ENCODE assay signal across 8 cellular contexts in the genomic region with DNA sequence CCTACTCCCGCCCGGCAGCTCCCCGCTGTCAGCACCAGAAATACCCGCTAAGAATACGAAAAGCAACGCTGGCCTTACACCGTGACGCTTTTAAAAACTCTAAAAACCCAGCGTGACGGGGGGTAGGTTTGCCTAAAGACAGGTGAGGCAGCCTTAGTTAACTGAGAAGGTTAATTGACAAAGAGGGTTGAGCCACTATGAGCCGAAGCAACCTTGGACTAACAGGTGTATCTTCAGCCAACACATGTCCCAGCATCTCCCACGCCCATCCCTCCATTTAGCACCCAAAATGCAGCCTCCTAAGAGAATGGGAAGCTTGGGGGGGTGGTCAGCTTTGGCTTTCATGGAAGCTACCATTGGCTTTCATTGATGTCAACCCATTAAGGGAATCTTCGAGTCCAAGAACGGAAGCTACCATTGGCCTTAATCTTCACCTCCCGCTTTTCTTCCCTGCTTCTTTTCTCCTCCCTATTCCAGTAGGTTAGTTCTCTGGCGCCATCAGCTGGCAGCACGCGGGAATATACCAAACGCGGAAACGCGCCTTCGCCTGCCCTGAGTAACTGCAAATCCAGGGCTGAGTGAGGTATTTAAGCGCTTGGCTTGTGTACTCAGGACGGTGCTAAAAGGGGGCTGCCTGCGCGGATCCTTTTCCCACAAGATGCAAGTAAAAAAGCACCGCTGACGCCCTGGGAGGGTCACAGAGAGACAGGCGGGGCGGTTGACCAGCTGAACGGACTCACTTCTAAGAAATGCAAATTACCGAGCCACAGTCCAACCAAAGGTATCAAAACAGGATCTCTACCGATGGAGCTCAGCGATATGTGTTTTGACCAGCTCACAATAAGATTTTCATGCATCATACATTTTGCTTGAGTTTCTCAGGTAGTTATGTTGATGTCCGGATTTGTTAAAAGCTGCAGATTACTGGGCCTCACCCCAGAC. TPM values are rescaled to one million over a fixed set of nuclear protein-coding genes. Genes with fewer than 3 reads are reported as not detected.
DNase-seq lines count a peak whose midpoint lies in the region; ATAC-seq and TF ChIP-seq lines count a peak whose summit lies in the region.

No MANE protein-coding gene starts in this region.

- DNase-seq in activated T-cell treated with anti-CD3 and anti-CD28 coated beads, Interleukin-2, amount 50 U/mL, for 24 hours = peak; percentile 40
- DNase-seq in activated T-cell treated with anti-CD3 and anti-CD28 coated beads for 4 hours (no peak), RPMI8226 (peak; percentile 73), endodermal cell (peak; percentile 99), lung microvascular endothelial cell (ENCODE audit: low read depth in 2 of 2) (peak; percentile 30 to 57), upper lobe of left lung (peak; percentile 63)

- H3K4me3 Mint-ChIP-seq in activated T-cell treated with anti-CD3 and anti-CD28 coated beads, Interleukin-2, amount 50 U/mL, for 24 hours = no peak overlapping the region
- peak overlapping the region; percentile 22 for H3K4me3 Mint-ChIP-seq in endodermal cell

- H3K4me3 ChIP-seq in endodermal cell (ENCODE audit: low read length) = peak overlapping the region; percentile 33
- H3K4me3 ChIP-seq in upper lobe of left lung = no peak overlapping the region

- peaks cover 8% of the 10 kb centered on the region for H3K9me3 ChIP-seq in endodermal cell (ENCODE audit: control insufficient read depth, low read length)
- H3K9me3 ChIP-seq in upper lobe of left lung = no peaks in the 10 kb centered on the region

- H3K36me3 ChIP-seq in endodermal cell (ENCODE audit: control insufficient read depth, insufficient read depth, low read length) = no peaks in the 10 kb centered on the region
- no peaks in the 10 kb centered on the region for H3K36me3 ChIP-seq in upper lobe of left lung

- H3K9me3 Mint-ChIP-seq in activated T-cell treated with anti-CD3 and anti-CD28 coated beads, Interleukin-2, amount 50 U/mL, for 24 hours = no peaks in the 10 kb centered on the region
- H3K9me3 Mint-ChIP-seq in endodermal cell = no peaks in the 10 kb centered on the region

- H3K4me1 ChIP-seq in endodermal cell (ENCODE audit: control insufficient read depth, insufficient read depth, low read length) = no peaks in the 10 kb centered on the region
- peaks cover 6 to 15% (median 9%) of the 10 kb centered on the region in 4 donors for H3K4me1 ChIP-seq in upper lobe of left lung

- no peak for TF ChIP-seq EP300 in upper lobe of left lung (IDR thresholded peaks at IDR 0.05)

- no peaks in the 10 kb centered on the region for H3K36me3 Mint-ChIP-seq in activated T-cell treated with anti-CD3 and anti-CD28 coated beads, Interleukin-2, amount 50 U/mL, for 24 hours (ENCODE audit: low read depth)
- H3K36me3 Mint-ChIP-seq in endodermal cell (ENCODE audit: low read depth) = no peaks in the 10 kb centered on the region

- peak; percentile 54 for ATAC-seq in HG03139 (IDR thresholded peaks at IDR 0.05; ENCODE audit: unreplicated experiment)
- peak; percentile 44 to 74 for ATAC-seq in upper lobe of left lung (ENCODE audit: low FRiP score in 2 of 2)
- no peak for ATAC-seq in GM19467 (IDR thresholded peaks at IDR 0.05; ENCODE audit: unreplicated experiment)

- no peak overlapping the region for H3K27ac Mint-ChIP-seq in activated T-cell treated with anti-CD3 and anti-CD28 coated beads, Interleukin-2, amount 50 U/mL, for 24 hours
- no peak overlapping the region for H3K27ac Mint-ChIP-seq in endodermal cell

- no peak for TF ChIP-seq POLR2A in upper lobe of left lung (IDR thresholded peaks at IDR 0.05)

- peak; percentile 83 for TF ChIP-seq CTCF in endodermal cell (conservative IDR thresholded peaks at IDR 0.05)
- peak; percentile 25 to 53 (median 36) for TF ChIP-seq CTCF in upper lobe of left lung (IDR thresholded peaks at IDR 0.05)

- no peak overlapping the region for H3K27ac ChIP-seq in endodermal cell (ENCODE audit: low read depth, low read length)
- H3K27ac ChIP-seq in upper lobe of left lung = no peak overlapping the region

- peaks cover 62% of the 10 kb centered on the region for H3K27me3 Mint-ChIP-seq in activated T-cell treated with anti-CD3 and anti-CD28 coated beads, Interleukin-2, amount 50 U/mL, for 24 hours
- H3K27me3 Mint-ChIP-seq in endodermal cell (ENCODE audit: insufficient read depth) = peaks cover 46% of the 10 kb centered on the region

- peaks cover 12% of the 10 kb centered on the region for H3K27me3 ChIP-seq in endodermal cell (ENCODE audit: control insufficient read depth, insufficient read depth, low read length, poor library complexity, severe bottlenecking)
- peaks cover 0 to 6% (median 2%) of the 10 kb centered on the region in 4 donors for H3K27me3 ChIP-seq in upper lobe of left lung

- no peaks in the 10 kb centered on the region for H3K4me1 Mint-ChIP-seq in activated T-cell treated with anti-CD3 and anti-CD28 coated beads, Interleukin-2, amount 50 U/mL, for 24 hours (ENCODE audit: low read depth)
- peaks cover 8% of the 10 kb centered on the region for H3K4me1 Mint-ChIP-seq in endodermal cell

- no peak overlapping the region for H3K9ac ChIP-seq in endodermal cell (ENCODE audit: extremely low read depth, low read length, poor library complexity, severe bottlenecking)

- 46 to 50% methylated on average over 22 to 36 of the region's 36 CpGs for WGBS in endodermal cell (ENCODE audit: insufficient coverage in 1 of 2, insufficient read length in 1 of 2), 2 experiments
- WGBS in upper lobe of left lung, 2 donors = 32 to 36% methylated on average over 36 of the region's 36 CpGs

RNA-seq across cellular contexts. Expression of gene GLYATL1, which starts 38.5 kb away (rescaled TPM):
- total RNA-seq in endodermal cell (10 to 100 TPM in 1 of 2 donors, 1 to 10 TPM in 1; 5.0 to 12.5 TPM), lung microvascular endothelial cell (not detected in 2 replicates), upper lobe of left lung (under 1 TPM in 1 of 6 donors, not detected in 5; 0.27 TPM)
- polyA plus RNA-seq in endodermal cell (2013, experiment 1 of 2) = 5.3 TPM
- polyA plus RNA-seq in endodermal cell (2013, experiment 2 of 2) = 5.3 TPM

RNA-seq across cellular contexts. Expression of gene GLYATL2, which starts 56.2 kb away (rescaled TPM):
- 1 to 10 TPM in 1 of 2 donors, under 1 TPM in 1; 0.35 to 1.4 TPM for total RNA-seq in endodermal cell
- 2.1 TPM for polyA plus RNA-seq in endodermal cell (2013, experiment 1 of 2)
- 2.4 TPM for polyA plus RNA-seq in endodermal cell (2013, experiment 2 of 2)
- not detected in 2 replicates for total RNA-seq in lung microvascular endothelial cell
- not detected for total RNA-seq in upper lobe of left lung
